ENCODE assay signal across 8 cellular contexts in genomic region chr6:108559884-108560462, GRCh38. TPM values are rescaled to one million over a fixed set of nuclear protein-coding genes. Genes with fewer than 3 reads are reported as not detected.
DNase-seq lines count a peak whose midpoint lies in the region; TF ChIP-seq lines count a peak whose summit lies in the region.

No MANE protein-coding gene starts in this region.

- H3K4me2 ChIP-seq in OCI-LY1 (ENCODE audit: low read length) = peak overlapping the region; percentile 89

- H3K36me3 ChIP-seq in OCI-LY1 (ENCODE audit: insufficient read depth, low read length) = peaks cover 17% of the 10 kb centered on the region
- H3K36me3 ChIP-seq in sigmoid colon = no peaks in the 10 kb centered on the region

- peak overlapping the region; percentile 94 for H3K4me3 Mint-ChIP-seq in activated naive CD4-positive, alpha-beta T cell treated with anti-CD3 and anti-CD28 coated beads, Interleukin-2, amount 10 ng/mL, durations not matched to agents 7 days and 5 days
- H3K4me3 Mint-ChIP-seq in brain = peak overlapping the region; percentile 86 to 99 (median 93)

- H3K27ac Mint-ChIP-seq in activated naive CD4-positive, alpha-beta T cell treated with anti-CD3 and anti-CD28 coated beads, Interleukin-2, amount 10 ng/mL, durations not matched to agents 7 days and 5 days = peak overlapping the region; percentile 87
- H3K27ac Mint-ChIP-seq in brain = peak overlapping the region; percentile 86 to 98 (median 92)

- H3K9me2 ChIP-seq in OCI-LY1 (ENCODE audit: low read depth, low read length) = no peaks in the 10 kb centered on the region

- H3K4me3 ChIP-seq in OCI-LY1 (ENCODE audit: low read depth, low read length, poor library complexity, severe bottlenecking) (peak overlapping the region; percentile 85), iPS-11a (ENCODE audit: low read depth, low read length) (peak overlapping the region; percentile 73), sigmoid colon (peak overlapping the region; percentile 74 to 93 (median 82))

- peaks cover 5% of the 10 kb centered on the region for H3F3A ChIP-seq in OCI-LY1 (ENCODE audit: insufficient read depth, low read length)

- peak; percentile 49 for DNase-seq in activated naive CD4-positive, alpha-beta T cell treated with anti-CD3 and anti-CD28 coated beads, Interleukin-2, amount 10 ng/mL, durations not matched to agents 7 days and 5 days
- no peak for DNase-seq in activated naive CD4-positive, alpha-beta T cell treated with Interleukin-2 at 50 U/mL for 16 hours
- DNase-seq in HK-2 (ENCODE audit: unreplicated experiment) (peak; percentile 63), sigmoid colon (peak; percentile 93)
- no peak for DNase-seq in NK-92 treated with Interleukin-12 subunit alpha and Interleukin-12 subunit beta, amount 100 ng/mL, for 24 hours (lab: John Stamatoyannopoulos, UW)

- no peaks in the 10 kb centered on the region for H3K79me2 ChIP-seq in OCI-LY1 (ENCODE audit: insufficient read depth, low read length)

- no peak overlapping the region for H2AFZ ChIP-seq in OCI-LY1 (ENCODE audit: low read length)

- peaks cover 25% of the 10 kb centered on the region for H3K4me1 ChIP-seq in OCI-LY1 (ENCODE audit: insufficient read depth, low read length, severe bottlenecking)
- peaks cover 2 to 47% (median 40%) of the 10 kb centered on the region in 4 donors for H3K4me1 ChIP-seq in sigmoid colon

- no peaks in the 10 kb centered on the region for H3K9me3 Mint-ChIP-seq in activated naive CD4-positive, alpha-beta T cell treated with anti-CD3 and anti-CD28 coated beads, Interleukin-2, amount 10 ng/mL, durations not matched to agents 7 days and 5 days
- H3K9me3 Mint-ChIP-seq in brain = peaks cover 0 to 7% (median 0%) of the 10 kb centered on the region in 5 experiments

- peak overlapping the region; percentile 83 for H3K9ac ChIP-seq in OCI-LY1 (ENCODE audit: low read length)

- WGBS in sigmoid colon, 2 donors = 0% methylated on average over 64 of the region's 64 CpGs

- no peak for TF ChIP-seq EP300 in sigmoid colon (IDR thresholded peaks at IDR 0.05)

- TF ChIP-seq CTCF in OCI-LY1 (IDR thresholded peaks at IDR 0.05; ENCODE audit: low read length) (no peak), brain (conservative IDR thresholded peaks at IDR 0.05) (no peak), sigmoid colon (IDR thresholded peaks at IDR 0.05) (no peak)

- H3K9me3 ChIP-seq in OCI-LY1 (ENCODE audit: low read length) (no peaks in the 10 kb centered on the region), sigmoid colon (no peaks in the 10 kb centered on the region)

- H3K27me3 ChIP-seq in OCI-LY1 (ENCODE audit: insufficient read depth, low read length) (no peaks in the 10 kb centered on the region), sigmoid colon (no peaks in the 10 kb centered on the region)

- H3K36me3 Mint-ChIP-seq in activated naive CD4-positive, alpha-beta T cell treated with anti-CD3 and anti-CD28 coated beads, Interleukin-2, amount 10 ng/mL, durations not matched to agents 7 days and 5 days = peaks cover 16% of the 10 kb centered on the region
- H3K36me3 Mint-ChIP-seq in brain = peaks cover 14% of the 10 kb centered on the region

- CTCF ChIA-PET in activated naive CD4-positive, alpha-beta T cell treated with anti-CD3 and anti-CD28 coated beads, Interleukin-2, amount 10 ng/mL, durations not matched to agents 7 days and 5 days (lab: Charles Lee) = interaction anchor here (0.7 kb wide), 1 partner anchor 333 kb away, joined by 3 read pairs; no protein-coding TSS in a partner anchor

- H4K20me1 ChIP-seq in OCI-LY1 (ENCODE audit: insufficient read depth, low read length) = no peaks in the 10 kb centered on the region

- H3K4me1 Mint-ChIP-seq in activated naive CD4-positive, alpha-beta T cell treated with anti-CD3 and anti-CD28 coated beads, Interleukin-2, amount 10 ng/mL, durations not matched to agents 7 days and 5 days = peaks cover 38% of the 10 kb centered on the region
- peaks cover 47% of the 10 kb centered on the region for H3K4me1 Mint-ChIP-seq in brain

- H3K27me3 Mint-ChIP-seq in activated naive CD4-positive, alpha-beta T cell treated with anti-CD3 and anti-CD28 coated beads, Interleukin-2, amount 10 ng/mL, durations not matched to agents 7 days and 5 days = peaks cover 43% of the 10 kb centered on the region
- H3K27me3 Mint-ChIP-seq in brain = peaks cover 18% of the 10 kb centered on the region

- H3K27ac ChIP-seq in OCI-LY1 (ENCODE audit: low read depth, low read length, poor library complexity, severe bottlenecking) (peak overlapping the region; percentile 52), sigmoid colon (peak overlapping the region; percentile 96 to 100 (median 99))

- TF ChIP-seq POLR2A in sigmoid colon (IDR thresholded peaks at IDR 0.05) = peak in 1 of 2 donors; percentile 42

- intact Hi-C loops in sigmoid colon (cut with DNase I) = loop anchor here (1.0 to 10.0 kb wide), 10 partner anchors 32 to 1068 kb away; partner anchors contain the start of genes CD164, SESN1 and SOBP

RNA-seq across cellular contexts. Expression of gene FOXO3, which starts 0.7 kb away (rescaled TPM):
- polyA plus RNA-seq in brain (ENCODE audit: insufficient read depth, low read depth, low replicate concordance) = 23.1 TPM
- 10 to 100 TPM; 66.4 to 84.7 (median 78.8) TPM for total RNA-seq in sigmoid colon
- 10 to 100 TPM; 13.8 to 22.9 (median 19.7) TPM for polyA plus RNA-seq in sigmoid colon

Comparison
In these comparisons a context has a peak if more than half of its experiments do, and no peak if none do; other contexts are left out.
1. DNase-seq: peak in activated naive CD4-positive, alpha-beta T cell treated with anti-CD3 and anti-CD28 coated beads, Interleukin-2, amount 10 ng/mL, durations not matched to agents 7 days and 5 days (single experiment), HK-2 (single experiment) and sigmoid colon (single experiment); none in activated naive CD4-positive, alpha-beta T cell treated with Interleukin-2 at 50 U/mL for 16 hours (single experiment) and NK-92 treated with Interleukin-12 subunit alpha and Interleukin-12 subunit beta, amount 100 ng/mL, for 24 hours (single experiment).
2. Peak in every context shown above with its lines, with median percentiles within 50 percentile points of each other: H3K4me3 ChIP-seq.